Comparison of ENCODE assay signal across 26 cellular contexts in genomic region chr4:109004431-109004830, GRCh38.
"Had no signal": no experiment of that assay in that cellular context is flagged by ENCODE, and none has a peak within 500 bp of the region (broad histone marks: within the 10 kb centered on the region; RNA-seq: fewer than 3 reads in every experiment).

No MANE protein-coding gene starts in this region.

- H3K4me3 Mint-ChIP-seq: immature natural killer cell; naive thymus-derived CD8-positive, alpha-beta T cell; stimulated activated memory B cell treated with anti-CD40 and anti-IgM and Interleukin-4, amounts not matched to agents 10 μg/mL and 1 μg/mL and 100 μg/mL, for 72 hours; stimulated activated naive CD8-positive, alpha-beta T cell treated with anti-CD3 and anti-CD28 coated beads, Interleukin-15, amount 100 ng/mL, for 72 hours; type B pancreatic cell had no signal

- H3K4me1 Mint-ChIP-seq: immature natural killer cell; naive thymus-derived CD8-positive, alpha-beta T cell; stimulated activated memory B cell treated with anti-CD40 and anti-IgM and Interleukin-4, amounts not matched to agents 10 μg/mL and 1 μg/mL and 100 μg/mL, for 72 hours had no signal

- H3K4me1 ChIP-seq: left lung, lower lobe of right lung, right atrium auricular region, right lobe of liver, tibial nerve, vagina had no signal

- H3K27me3 Mint-ChIP-seq: progenitor cell of endocrine pancreas; stimulated activated memory B cell treated with anti-CD40 and anti-IgM and Interleukin-4, amounts not matched to agents 10 μg/mL and 1 μg/mL and 100 μg/mL, for 72 hours; stimulated activated naive CD8-positive, alpha-beta T cell treated with anti-CD3 and anti-CD28 coated beads, Interleukin-15, amount 100 ng/mL, for 72 hours; type B pancreatic cell had no signal

- H3K9me3 Mint-ChIP-seq: stimulated activated naive CD8-positive, alpha-beta T cell treated with anti-CD3 and anti-CD28 coated beads, Interleukin-15, amount 100 ng/mL, for 72 hours; type B pancreatic cell had no signal

- H3K4me3 ChIP-seq: left lung, lower lobe of right lung, ovary, right atrium auricular region, right lobe of liver, smooth muscle cell, tibial nerve, vagina had no signal

- FAIRE-seq: islet of Langerhans, kidney had no signal

- DNase-seq: hypothalamus; immature natural killer cell; kidney; left colon; left lung; lower lobe of right lung; mammary epithelial cell; mesenchymal stem cell; naive thymus-derived CD8-positive, alpha-beta T cell; ovary; right lobe of liver; stimulated activated CD4-positive, alpha-beta T cell treated with anti-CD3 and anti-CD28 coated beads, Interleukin-1b, Interleukin-23, amount 100 ng/mL, for 48 hours; stimulated activated CD4-positive, alpha-beta T cell treated with anti-CD3 and anti-CD28 coated beads, Interleukin-2, amount 100 ng/mL, for 48 hours; stimulated activated CD4-positive, alpha-beta T cell treated with anti-CD3 and anti-CD28 coated beads, Interleukin-4, amount 100 ng/mL, for 4 hours; stimulated activated CD8-positive, alpha-beta memory T cell treated with anti-CD3 and anti-CD28 coated beads, Interleukin-4, amount 100 ng/mL, for 48 hours; stimulated activated naive CD4-positive, alpha-beta T cell treated with Interleukin-2 at 50 U/mL for 16 hours; stimulated activated naive CD8-positive, alpha-beta T cell treated with anti-CD3 and anti-CD28 coated beads, Interleukin-15, amount 100 ng/mL, for 72 hours; substantia nigra had no signal

- H3K27me3 ChIP-seq: left lung, ovary, right atrium auricular region, right lobe of liver, tibial nerve, vagina had no signal

- H3K36me3 Mint-ChIP-seq: immature natural killer cell; naive thymus-derived CD8-positive, alpha-beta T cell; stimulated activated memory B cell treated with anti-CD40 and anti-IgM and Interleukin-4, amounts not matched to agents 10 μg/mL and 1 μg/mL and 100 μg/mL, for 72 hours; type B pancreatic cell had no signal

- H3K27ac ChIP-seq: left lung, lower lobe of right lung, ovary, right atrium auricular region, right lobe of liver, tibial nerve, vagina had no signal

- H3K27ac Mint-ChIP-seq: immature natural killer cell; naive thymus-derived CD8-positive, alpha-beta T cell; progenitor cell of endocrine pancreas; stimulated activated memory B cell treated with anti-CD40 and anti-IgM and Interleukin-4, amounts not matched to agents 10 μg/mL and 1 μg/mL and 100 μg/mL, for 72 hours; type B pancreatic cell had no signal

- ATAC-seq: left colon; left lung; lower lobe of right lung; naive thymus-derived CD8-positive, alpha-beta T cell; right lobe of liver; stimulated activated memory B cell treated with anti-CD40 and anti-IgM and Interleukin-4, amounts not matched to agents 10 μg/mL and 1 μg/mL and 100 μg/mL, for 72 hours had no signal

- H3K36me3 ChIP-seq: left lung, lower lobe of right lung, ovary, right atrium auricular region, right lobe of liver, tibial nerve, vagina had no signal
